In genomic region chr15:75112848-75113492, GRCh38 we compare ENCODE assay signal across 12 cellular contexts.
A peak's percentile ranks its signal among the peaks of the same experiment; 100 is the strongest.
DNase-seq lines count a peak whose midpoint lies in the region; ATAC-seq and TF ChIP-seq lines count a peak whose summit lies in the region.
"Had no signal": no experiment of that assay in that cellular context is flagged by ENCODE, and none has a peak within 500 bp of the region (broad histone marks: within the 10 kb centered on the region; RNA-seq: fewer than 3 reads in every experiment).

No MANE protein-coding gene starts in this region.

- peak overlapping the region; percentile 86 for H3K27ac ChIP-seq in hepatocyte
- no peak overlapping the region for H3K27ac ChIP-seq in effector memory CD4-positive, alpha-beta T cell (ENCODE audit: insufficient read depth, low read length, poor library complexity, severe bottlenecking)
- H3K27ac ChIP-seq: dorsolateral prefrontal cortex had no signal

- H3K9me2 ChIP-seq in hepatocyte (replicated peaks; ENCODE audit: insufficient read depth): no peaks in the 10 kb centered on the region

- H3K36me3 ChIP-seq in hepatocyte (replicated peaks; ENCODE audit: insufficient read depth, low read depth): no peaks in the 10 kb centered on the region
- no peaks in the 10 kb centered on the region for H3K36me3 ChIP-seq in effector memory CD4-positive, alpha-beta T cell (ENCODE audit: control insufficient read depth, insufficient read depth, low read length)

- in situ Hi-C loops in GM13976 (cut with MboI; ENCODE audit: low sequenced_read_pairs, unreplicated experiment): no loop called here

- H3K4me2 ChIP-seq in hepatocyte: peak overlapping the region; percentile 36

- H3K4me1 ChIP-seq in hepatocyte (ENCODE audit: insufficient read depth): peaks cover 17% of the 10 kb centered on the region
- H3K4me1 ChIP-seq in effector memory CD4-positive, alpha-beta T cell (ENCODE audit: control insufficient read depth, insufficient read depth, low read length, poor library complexity, severe bottlenecking): peaks cover 8% of the 10 kb centered on the region

- DNase-seq in GM13976 (ENCODE audit: low spot score) (peak; percentile 73), hepatocyte (ENCODE audit: low spot score) (no peak), foreskin melanocyte (no peak), NK-92 (lab: John Stamatoyannopoulos, UW; ENCODE audit: unreplicated experiment) (no peak)
- no peak for DNase-seq in effector memory CD4-positive, alpha-beta T cell
- DNase-seq: dorsolateral prefrontal cortex; HFFc6; NCI-H187; stimulated activated naive CD4-positive, alpha-beta T cell treated with Interleukin-2 at 50 U/mL for 16 hours had no signal

- H3K9me3 ChIP-seq in hepatocyte (ENCODE audit: low read depth): no peaks in the 10 kb centered on the region
- peaks cover 3% of the 10 kb centered on the region for H3K9me3 ChIP-seq in effector memory CD4-positive, alpha-beta T cell (ENCODE audit: control insufficient read depth, low read length)

- H2AFZ ChIP-seq in hepatocyte: no peak overlapping the region

- H3K27me3 ChIP-seq in hepatocyte: no peaks in the 10 kb centered on the region
- H3K27me3 ChIP-seq in effector memory CD4-positive, alpha-beta T cell (replicated peaks; ENCODE audit: control insufficient read depth, insufficient read depth, low read length, poor library complexity, severe bottlenecking): no peaks in the 10 kb centered on the region
- H3K27me3 ChIP-seq: dorsolateral prefrontal cortex had no signal

- ATAC-seq in GM19468 (IDR thresholded peaks at IDR 0.05; ENCODE audit: extremely low read depth, unreplicated experiment): peak; percentile 40
- peak; percentile 46 for ATAC-seq in HG03135 (IDR thresholded peaks at IDR 0.05; ENCODE audit: unreplicated experiment)
- ATAC-seq in esophagus mucosa: no peak

- no peaks in the 10 kb centered on the region for H3K79me2 ChIP-seq in hepatocyte

- H4K20me1 ChIP-seq in hepatocyte (ENCODE audit: insufficient read depth, poor library complexity, severe bottlenecking): no peaks in the 10 kb centered on the region

- TF ChIP-seq CTCF in GM13976 (IDR thresholded peaks at IDR 0.05; ENCODE audit: borderline replicate concordance, control extremely low read depth, extremely low read depth, insufficient read depth, missing control alignments): no peak
- TF ChIP-seq CTCF in hepatocyte (IDR thresholded peaks at IDR 0.05; ENCODE audit: poor library complexity): no peak

- H3K4me3 ChIP-seq in hepatocyte: no peak overlapping the region
- no peak overlapping the region for H3K4me3 ChIP-seq in effector memory CD4-positive, alpha-beta T cell (ENCODE audit: insufficient read depth, low read depth, low read length, poor library complexity, severe bottlenecking)
- H3K4me3 ChIP-seq: dorsolateral prefrontal cortex had no signal

- WGBS in hepatocyte (ENCODE audit: low lambda C conversion rate, missing lambda C conversion rate): 93% methylated on average over 3 of the region's 3 CpGs
